ENCODE assay signal across 19 cellular contexts in the genomic region with DNA sequence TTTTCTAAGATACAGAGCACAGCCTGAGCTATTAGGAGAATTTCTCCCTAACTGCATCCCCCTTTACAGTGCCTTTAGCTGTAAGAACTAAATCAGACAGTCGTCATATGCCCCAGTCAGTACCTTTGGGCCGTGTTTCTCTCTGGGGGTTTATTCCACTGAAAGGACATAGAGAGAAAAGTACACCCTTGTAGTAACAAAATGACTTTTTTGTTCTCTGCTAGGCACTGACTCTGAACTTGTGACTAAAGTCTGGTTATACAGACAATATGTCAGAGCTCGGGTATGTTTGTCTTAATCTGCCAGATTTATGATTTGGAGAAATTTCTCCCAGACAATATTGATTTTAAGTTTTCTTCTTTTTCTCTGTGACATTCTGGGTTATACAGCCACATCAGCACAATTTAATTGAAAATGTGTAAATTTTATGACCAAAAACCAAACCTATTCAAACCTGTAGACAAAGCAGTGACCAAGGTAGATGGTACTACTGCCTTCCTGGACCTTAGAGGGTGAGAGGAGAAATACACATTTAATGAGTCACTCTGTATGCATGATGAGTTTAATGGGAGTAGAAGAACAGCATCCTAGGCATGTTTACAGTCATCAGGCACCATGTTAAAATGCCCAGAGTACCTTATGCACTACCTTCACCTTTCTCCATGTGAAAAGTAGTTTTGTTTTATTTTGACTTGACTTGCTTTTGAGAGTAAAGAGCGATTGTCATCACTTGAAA.
DNase-seq lines count a peak whose midpoint lies in the region; ATAC-seq and TF ChIP-seq lines count a peak whose summit lies in the region.
"Had no signal": no experiment of that assay in that cellular context is flagged by ENCODE, and none has a peak within 500 bp of the region (broad histone marks: within the 10 kb centered on the region; RNA-seq: fewer than 3 reads in every experiment).

No MANE protein-coding gene starts in this region.

- no peak overlapping the region for H2BK15ac ChIP-seq in IMR-90 (ENCODE audit: low read depth, low read length)

- H2AFZ ChIP-seq in IMR-90 (replicated peaks; ENCODE audit: low read length, poor library complexity): no peak overlapping the region

- no CpG with 5 or more reads among the region's 4 CpGs for WGBS in IMR-90 (ENCODE audit: extremely low coverage in 2 of 2, insufficient read length in 1 of 2), 2 experiments
- WGBS in prostate gland: 86% methylated on average over 4 of the region's 4 CpGs

- no peak overlapping the region for H3K14ac ChIP-seq in IMR-90 (replicated peaks; ENCODE audit: low read depth, low read length)

- no peak overlapping the region for H2AK5ac ChIP-seq in IMR-90 (ENCODE audit: low read depth, low read length)

- peak overlapping the region; percentile 66 for H2BK5ac ChIP-seq in IMR-90 (ENCODE audit: low read depth, low read length, poor library complexity, severe bottlenecking)

- CTCF ChIA-PET in IMR-90 (lab: Yijun Ruan, JAX): no interaction called here

- H3K4me3 ChIP-seq in IMR-90 (ENCODE audit: insufficient read depth, low read depth, low read length) (no peak overlapping the region), prostate gland (no peak overlapping the region)
- H3K4me3 ChIP-seq: MG63, psoas muscle had no signal

- H3K4me1 Mint-ChIP-seq in chondrocyte (ENCODE audit: low read depth): peaks cover 49% of the 10 kb centered on the region
- peaks cover 2% of the 10 kb centered on the region for H3K4me1 Mint-ChIP-seq in mesothelial cell of epicardium
- no peaks in the 10 kb centered on the region for H3K4me1 Mint-ChIP-seq in natural killer cell
- H3K4me1 Mint-ChIP-seq: activated T-helper 17 cell treated with anti-CD3 and anti-CD28 coated beads, Interleukin-2, amount 50 U/mL, for 72 hours; nephron had no signal

- H3K4me1 ChIP-seq in IMR-90 (ENCODE audit: control insufficient read depth, insufficient read depth, low read length) (peaks cover 7% of the 10 kb centered on the region), prostate gland (replicated peaks) (no peaks in the 10 kb centered on the region)
- H3K4me1 ChIP-seq: psoas muscle had no signal

- peak overlapping the region; percentile 67; the same call in 1 of the 2 replicates for H3K4ac ChIP-seq in IMR-90 (ENCODE audit: low read depth, low read length)

- no peaks in the 10 kb centered on the region for H4K20me1 ChIP-seq in IMR-90 (ENCODE audit: insufficient read depth, low read length)

- TF ChIP-seq CTCF in IMR-90 (conservative IDR thresholded peaks at IDR 0.05; ENCODE audit: low read depth, low read length) (no peak), chondrocyte (IDR thresholded peaks at IDR 0.05) (no peak), mesothelial cell of epicardium (IDR thresholded peaks at IDR 0.05; ENCODE audit: unreplicated experiment) (no peak), prostate gland (IDR thresholded peaks at IDR 0.05) (no peak), natural killer cell (IDR thresholded peaks at IDR 0.05) (no peak)

- peaks cover 2% of the 10 kb centered on the region for H3K36me3 Mint-ChIP-seq in chondrocyte (ENCODE audit: low read depth)
- peaks cover 3% of the 10 kb centered on the region for H3K36me3 Mint-ChIP-seq in mesothelial cell of epicardium
- H3K36me3 Mint-ChIP-seq in natural killer cell: no peaks in the 10 kb centered on the region
- H3K36me3 Mint-ChIP-seq: CD8-positive, alpha-beta T cell had no signal

- peak overlapping the region; percentile 57; the same call in 1 of the 2 replicates for H4K5ac ChIP-seq in IMR-90 (ENCODE audit: low read depth, low read length)

- peak overlapping the region; percentile 76 for H2BK120ac ChIP-seq in IMR-90 (ENCODE audit: low read depth, low read length)

- H3K9me3 Mint-ChIP-seq in chondrocyte (ENCODE audit: low read depth) (peaks cover 9% of the 10 kb centered on the region), mesothelial cell of epicardium (peaks cover 3% of the 10 kb centered on the region), natural killer cell (no peaks in the 10 kb centered on the region)
- H3K9me3 Mint-ChIP-seq: CD8-positive, alpha-beta T cell; nephron had no signal

- in situ Hi-C loops in ACHN (cut with HindIII; ENCODE audit: low pct_ligation_motif_present, low pct_unique_long_range_greater_than_20kb, low sequenced_read_pairs): no loop called here
- in situ Hi-C loops in IMR-90 (cut with MboI; ENCODE audit: low sequenced_read_pairs): no loop called here

- no peaks in the 10 kb centered on the region for H3K36me3 ChIP-seq in IMR-90 (ENCODE audit: control insufficient read depth, insufficient read depth, low read length)
- no peaks in the 10 kb centered on the region for H3K36me3 ChIP-seq in prostate gland
- H3K36me3 ChIP-seq: MG63 had no signal

- H3K9me3 ChIP-seq in IMR-90 (ENCODE audit: control insufficient read depth, insufficient read depth, low read length) (no peaks in the 10 kb centered on the region), prostate gland (no peaks in the 10 kb centered on the region)
- H3K9me3 ChIP-seq: MG63, psoas muscle had no signal

- dilution Hi-C loops in IMR-90 (cut with HindIII; ENCODE audit: low sequenced_read_pairs, unreplicated experiment): no loop called here

- POLR2A ChIA-PET in IMR-90 (lab: Charles Lee; ENCODE audit: unreplicated experiment): no interaction called here

- H4K8ac ChIP-seq in IMR-90 (ENCODE audit: low read depth in 2 of 2, low read length in 2 of 2): peak overlapping the region in 1 of 2 experiments; percentile 35; a peak in 1 of 4 replicates

- no peak overlapping the region for H3K56ac ChIP-seq in IMR-90 (ENCODE audit: extremely low read depth, insufficient read depth, low read length)

- H4K91ac ChIP-seq in IMR-90 (ENCODE audit: insufficient read depth, low read depth, low read length): no peak overlapping the region

- TF ChIP-seq POLR2A in IMR-90 (IDR thresholded peaks at IDR 0.05; ENCODE audit: low read depth, low read length) (no peak), prostate gland (IDR thresholded peaks at IDR 0.05) (no peak)

- peak overlapping the region; percentile 93; the same call in 1 of the 2 replicates for H3K18ac ChIP-seq in IMR-90 (ENCODE audit: low read depth, low read length)

- peak; percentile 11 for DNase-seq in ACHN
- DNase-seq in IMR-90: peak; percentile 37
- no peak for DNase-seq in chondrocyte (ENCODE audit: low spot score)
- peak; percentile 27 for DNase-seq in non-pigmented ciliary epithelial cell (ENCODE audit: low read depth)
- DNase-seq in mesothelial cell of epicardium (ENCODE audit: low spot score in 2 of 2, unreplicated experiment in 2 of 2): no peak
- no peak for DNase-seq in prostate gland (ENCODE audit: low spot score)
- no peak for DNase-seq in natural killer cell
- DNase-seq: activated CD4-positive, alpha-beta T cell treated with anti-CD3 and anti-CD28 coated beads for 1 hour; CD8-positive, alpha-beta T cell; effector memory CD4-positive, alpha-beta T cell; islet precursor cell; mesendoderm; MG63; NCI-H1694; NCI-H2227 treated with DMSO at 0.1 percent for 48 hours; psoas muscle had no signal

- H3K27ac Mint-ChIP-seq in chondrocyte (ENCODE audit: unreplicated experiment) (peak overlapping the region; percentile 80), mesothelial cell of epicardium (no peak overlapping the region), natural killer cell (no peak overlapping the region)
- H3K27ac Mint-ChIP-seq: activated T-helper 17 cell treated with anti-CD3 and anti-CD28 coated beads, Interleukin-2, amount 50 U/mL, for 72 hours; CD8-positive, alpha-beta T cell; nephron had no signal

- H3K23ac ChIP-seq in IMR-90 (ENCODE audit: low read depth, low read length): no peak overlapping the region

- no peak overlapping the region for H3K4me2 ChIP-seq in IMR-90 (ENCODE audit: low read depth, low read length)

- ATAC-seq in IMR-90 (ENCODE audit: low read depth): peak; percentile 80
- ATAC-seq in natural killer cell: no peak
- ATAC-seq in HG03565 (IDR thresholded peaks at IDR 0.05; ENCODE audit: unreplicated experiment): no peak
- ATAC-seq: activated T-helper 17 cell treated with anti-CD3 and anti-CD28 coated beads, Interleukin-2, amount 50 U/mL, for 72 hours; CD8-positive, alpha-beta T cell; psoas muscle had no signal

- H3K27me3 Mint-ChIP-seq in chondrocyte (ENCODE audit: low read depth): no peaks in the 10 kb centered on the region
- H3K27me3 Mint-ChIP-seq in mesothelial cell of epicardium (ENCODE audit: low read depth): no peaks in the 10 kb centered on the region
- peaks cover 3 to 10% of the 10 kb centered on the region in 2 donors for H3K27me3 Mint-ChIP-seq in natural killer cell (ENCODE audit: low read depth in 2 of 2)
- H3K27me3 Mint-ChIP-seq: activated T-helper 17 cell treated with anti-CD3 and anti-CD28 coated beads, Interleukin-2, amount 50 U/mL, for 72 hours had no signal

- intact Hi-C loops in IMR-90 (cut with micrococcal nuclease): loop anchor here (5.0 kb wide), 1 partner anchor 42 kb away; no protein-coding TSS in a partner anchor
- intact Hi-C loops in prostate gland (cut with DNase I): no loop called here
- intact Hi-C loops in natural killer cell (cut with micrococcal nuclease): no loop called here

- no peak for TF ChIP-seq RAD21 in IMR-90 (IDR thresholded peaks at IDR 0.05; ENCODE audit: low read length)

- H3K27me3 ChIP-seq in IMR-90 (ENCODE audit: control insufficient read depth, insufficient read depth, low read length) (no peaks in the 10 kb centered on the region), prostate gland (replicated peaks; ENCODE audit: insufficient read depth) (no peaks in the 10 kb centered on the region)
- H3K27me3 ChIP-seq: MG63 had no signal

- H2BK20ac ChIP-seq in IMR-90 (ENCODE audit: low read depth, low read length): peak overlapping the region; percentile 84

- no TSS peak for BruUV-seq in IMR-90 (replicated peaks; lab: Mats Ljungman, UMichigan)

- H3K79me1 ChIP-seq in IMR-90 (ENCODE audit: low read depth in 1 of 2, low read length in 2 of 2): no peaks in the 10 kb centered on the region

- no peak overlapping the region for H3K27ac ChIP-seq in IMR-90 (ENCODE audit: insufficient read depth, low read length)
- H3K27ac ChIP-seq in prostate gland: no peak overlapping the region
- H3K27ac ChIP-seq: psoas muscle had no signal

- H3K4me3 Mint-ChIP-seq in chondrocyte (ENCODE audit: unreplicated experiment) (no peak overlapping the region), mesothelial cell of epicardium (no peak overlapping the region), natural killer cell (no peak overlapping the region)
- H3K4me3 Mint-ChIP-seq: activated T-helper 17 cell treated with anti-CD3 and anti-CD28 coated beads, Interleukin-2, amount 50 U/mL, for 72 hours; CD8-positive, alpha-beta T cell; nephron had no signal

- H3K9ac ChIP-seq in IMR-90 (ENCODE audit: low read depth, low read length): no peak overlapping the region

- no peak overlapping the region for H2AK9ac ChIP-seq in IMR-90 (replicated peaks; ENCODE audit: low read depth, low read length, poor library complexity)

- peaks cover 4% of the 10 kb centered on the region for H3K9me1 ChIP-seq in IMR-90 (ENCODE audit: insufficient read depth, low read length)

TF ChIP-seq in IMR-90, 13 proteins besides CTCF, POLR2A, EP300 and RAD21 (continues in another document):
- TF ChIP-seq MAFK (IDR thresholded peaks at IDR 0.05; ENCODE audit: low read depth, low read length): peak; percentile 20; the same call in 1 of the 2 replicates

Comparison
In these comparisons a context has a peak if more than half of its experiments do, and no peak if none do; other contexts are left out.
1. DNase-seq: peak in ACHN (single experiment), IMR-90 (single experiment) and non-pigmented ciliary epithelial cell (single experiment); none in chondrocyte (single experiment), mesothelial cell of epicardium (0 of 2), prostate gland (single experiment) and natural killer cell (single experiment).